In genomic region chr10:22635650-22636049, GRCh38 we compare ENCODE assay signal across 18 cellular contexts.
DNase-seq lines count a peak whose midpoint lies in the region; ATAC-seq and TF ChIP-seq lines count a peak whose summit lies in the region.
"Had no signal": no experiment of that assay in that cellular context is flagged by ENCODE, and none has a peak within 500 bp of the region (broad histone marks: within the 10 kb centered on the region; RNA-seq: fewer than 3 reads in every experiment).

No MANE protein-coding gene starts in this region.

- no peak overlapping the region for H3K9ac ChIP-seq in colonic mucosa (ENCODE audit: low read depth in 2 of 2, low read length in 2 of 2)

- TF ChIP-seq CTCF in Peyer's patch (IDR thresholded peaks at IDR 0.05) (no peak), colonic mucosa (IDR thresholded peaks at IDR 0.05) (no peak)

- H3K27ac Mint-ChIP-seq in stimulated activated naive CD8-positive, alpha-beta T cell treated with anti-CD3 and anti-CD28 coated beads, Interleukin-15, Interleukin-2, amounts not matched to agents 100 ng/mL and 50 ng/mL, for 24 hours: peak overlapping the region; percentile 90
- H3K27ac Mint-ChIP-seq in effector memory CD8-positive, alpha-beta T cell: peak overlapping the region; percentile 97 to 98

- H3K27me3 Mint-ChIP-seq in stimulated activated naive CD8-positive, alpha-beta T cell treated with anti-CD3 and anti-CD28 coated beads, Interleukin-15, Interleukin-2, amounts not matched to agents 100 ng/mL and 50 ng/mL, for 24 hours: no peaks in the 10 kb centered on the region
- H3K27me3 Mint-ChIP-seq in effector memory CD8-positive, alpha-beta T cell: no peaks in the 10 kb centered on the region

- H3K27me3 ChIP-seq in Peyer's patch (no peaks in the 10 kb centered on the region), colonic mucosa (no peaks in the 10 kb centered on the region)
- H3K27me3 ChIP-seq: thyroid gland had no signal

- no peak for ATAC-seq in stimulated activated naive CD8-positive, alpha-beta T cell treated with anti-CD3 and anti-CD28 coated beads, Interleukin-15, Interleukin-2, amounts not matched to agents 100 U/mL and 50 U/mL, for 24 hours
- no peak for ATAC-seq in effector memory CD8-positive, alpha-beta T cell (replicated peaks)
- ATAC-seq in GM21528 (IDR thresholded peaks at IDR 0.05; ENCODE audit: low FRiP score, unreplicated experiment): no peak

- TF ChIP-seq POLR2A in Peyer's patch (IDR thresholded peaks at IDR 0.05): no peak

- H3K27ac ChIP-seq in Peyer's patch (peak overlapping the region; percentile 49 to 72 (median 58)), colonic mucosa (no peak overlapping the region)
- H3K27ac ChIP-seq: epithelial cell of prostate, RWPE1, thyroid gland had no signal

- peaks cover 97% of the 10 kb centered on the region for H3K4me1 Mint-ChIP-seq in stimulated activated naive CD8-positive, alpha-beta T cell treated with anti-CD3 and anti-CD28 coated beads, Interleukin-15, Interleukin-2, amounts not matched to agents 100 ng/mL and 50 ng/mL, for 24 hours (ENCODE audit: low read depth)
- H3K4me1 Mint-ChIP-seq in effector memory CD8-positive, alpha-beta T cell (ENCODE audit: low read depth in 2 of 2): peaks cover 73 to 74% of the 10 kb centered on the region in 2 donors

- intact Hi-C loops in colonic mucosa (cut with DNase I): no loop called here

- H3K4me3 ChIP-seq in Peyer's patch (no peak overlapping the region), colonic mucosa (no peak overlapping the region)
- H3K4me3 ChIP-seq: mucosa of descending colon, thyroid gland had no signal

- H3K4me1 ChIP-seq in Peyer's patch (peaks cover 0 to 24% (median 2%) of the 10 kb centered on the region in 4 donors), colonic mucosa (no peaks in the 10 kb centered on the region)

- H3K9me3 ChIP-seq in Peyer's patch (no peaks in the 10 kb centered on the region), colonic mucosa (no peaks in the 10 kb centered on the region)
- H3K9me3 ChIP-seq: mucosa of descending colon, thyroid gland had no signal

- no peaks in the 10 kb centered on the region for H3K9me3 Mint-ChIP-seq in stimulated activated naive CD8-positive, alpha-beta T cell treated with anti-CD3 and anti-CD28 coated beads, Interleukin-15, Interleukin-2, amounts not matched to agents 100 ng/mL and 50 ng/mL, for 24 hours
- peaks cover 3 to 5% of the 10 kb centered on the region in 2 donors for H3K9me3 Mint-ChIP-seq in effector memory CD8-positive, alpha-beta T cell

- peaks cover 26% of the 10 kb centered on the region for H3K36me3 Mint-ChIP-seq in stimulated activated naive CD8-positive, alpha-beta T cell treated with anti-CD3 and anti-CD28 coated beads, Interleukin-15, Interleukin-2, amounts not matched to agents 100 ng/mL and 50 ng/mL, for 24 hours (ENCODE audit: low read depth)
- H3K36me3 Mint-ChIP-seq in effector memory CD8-positive, alpha-beta T cell (ENCODE audit: insufficient read depth): peaks cover 47% of the 10 kb centered on the region

- H3K36me3 ChIP-seq in Peyer's patch (no peaks in the 10 kb centered on the region), colonic mucosa (no peaks in the 10 kb centered on the region)
- H3K36me3 ChIP-seq: thyroid gland had no signal

- DNase-seq in stimulated activated naive CD8-positive, alpha-beta T cell treated with anti-CD3 and anti-CD28 coated beads, Interleukin-15, Interleukin-2, amounts not matched to agents 100 U/mL and 50 U/mL, for 24 hours: no peak
- DNase-seq in Peyer's patch: no peak
- DNase-seq in effector memory CD8-positive, alpha-beta T cell: no peak
- no peak for DNase-seq in GM19240 (ENCODE audit: insufficient read length, low spot score)
- DNase-seq in HuH-7.5 (ENCODE audit: low spot score): no peak
- DNase-seq in colonic mucosa: no peak
- DNase-seq: AML-193, cerebellar nuclear complex, DMS79, glutamatergic neuron, mucosa of descending colon, NCI-H2029, NCI-H526 treated with DMSO at 0.1 percent for 48 hours, thyroid gland had no signal

- H3K4me3 Mint-ChIP-seq in stimulated activated naive CD8-positive, alpha-beta T cell treated with anti-CD3 and anti-CD28 coated beads, Interleukin-15, Interleukin-2, amounts not matched to agents 100 ng/mL and 50 ng/mL, for 24 hours: peak overlapping the region; percentile 48
- H3K4me3 Mint-ChIP-seq in effector memory CD8-positive, alpha-beta T cell: peak overlapping the region; percentile 79 to 81
